ENCODE assay signal across 2 cellular contexts in genomic region chr2:102737435-102737834, GRCh38.
TF ChIP-seq lines count a peak whose summit lies in the region.

No MANE protein-coding gene starts in this region.

TF ChIP-seq in SK-N-SH, 30 proteins besides CTCF, POLR2A, EP300 and RAD21 (continued from another document):
- TF ChIP-seq REST (IDR thresholded peaks at IDR 0.05; ENCODE audit: low read depth, low read length) (no peak), NFIC (IDR thresholded peaks at IDR 0.05; ENCODE audit: borderline replicate concordance) (no peak), FOXM1 (IDR thresholded peaks at IDR 0.05; ENCODE audit: low read depth) (no peak), SMC3 (IDR thresholded peaks at IDR 0.05; ENCODE audit: low read depth, low read length) (no peak), ZBTB33 (IDR thresholded peaks at IDR 0.05; ENCODE audit: borderline replicate concordance, low read depth) (no peak), TCF12 (IDR thresholded peaks at IDR 0.05) (no peak)

TF ChIP-seq in SK-N-SH treated with all-trans-retinoic acid at 6 μM for 48 hours, 23 proteins besides CTCF, POLR2A, EP300 and RAD21 (continued from another document):
- TF ChIP-seq CREB5 (CRISPR knock-in tag; IDR thresholded peaks at IDR 0.05; ENCODE audit: low read depth): no peak
- TF ChIP-seq ZFP30 (CRISPR knock-in tag; IDR thresholded peaks at IDR 0.05): no peak
- TF ChIP-seq CSDC2 (CRISPR knock-in tag; IDR thresholded peaks at IDR 0.05): no peak
- no peak for TF ChIP-seq POU6F1 (CRISPR knock-in tag; IDR thresholded peaks at IDR 0.05; ENCODE audit: borderline replicate concordance, low read depth)
- no peak for TF ChIP-seq ESRRG (CRISPR knock-in tag; IDR thresholded peaks at IDR 0.05)
- TF ChIP-seq PPARA (CRISPR knock-in tag; IDR thresholded peaks at IDR 0.05; ENCODE audit: borderline replicate concordance): no peak
- TF ChIP-seq BACH2 (CRISPR knock-in tag; IDR thresholded peaks at IDR 0.05; ENCODE audit: borderline replicate concordance): no peak
